ENCODE assay signal across 11 cellular contexts in the genomic region with DNA sequence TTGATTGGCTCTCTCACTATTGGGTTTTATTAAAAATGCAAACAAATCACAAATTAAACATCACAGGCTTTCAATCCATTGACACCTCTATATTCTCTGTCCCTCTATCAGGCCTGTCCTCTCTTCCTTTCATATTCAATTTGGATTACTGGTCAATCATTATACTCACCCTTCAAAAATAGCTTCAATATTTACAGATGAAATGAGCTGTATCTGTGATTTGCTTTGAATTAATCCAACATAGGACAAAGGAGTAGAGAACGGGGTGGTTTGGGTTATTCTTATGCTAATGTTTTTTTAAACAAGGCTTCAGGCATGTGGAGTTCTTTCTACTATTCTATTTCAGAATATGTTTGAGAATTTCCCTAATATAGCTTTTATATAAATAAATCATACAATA. TPM values are rescaled to one million over a fixed set of nuclear protein-coding genes. Genes with fewer than 3 reads are reported as not detected.
"Had no signal": no experiment of that assay in that cellular context is flagged by ENCODE, and none has a peak within 500 bp of the region (broad histone marks: within the 10 kb centered on the region; RNA-seq: fewer than 3 reads in every experiment).

No MANE protein-coding gene starts in this region.

- DNase-seq: IMR-90, KBM-7, KG1 had no signal

- H3K27ac ChIP-seq: HL-60, KMS-11 had no signal

- ATAC-seq: HepG2, K562 had no signal

- FAIRE-seq: HepG2, HTR-8/SVneo, K562 had no signal

- H3K4me3 Mint-ChIP-seq: IgD-negative memory B cell had no signal

- H3K4me3 ChIP-seq: K562 had no signal

- H3K27ac Mint-ChIP-seq: IgD-negative memory B cell had no signal

- H3K4me2 ChIP-seq: KMS-11 had no signal

- H3K36me3 Mint-ChIP-seq: IgD-negative memory B cell had no signal

RNA-seq across cellular contexts. Expression of a gene that starts 2.3 kb away (rescaled TPM):
- total RNA-seq: HepG2, HT-29, HT1080, IMR-90, K562 had no signal
- polyA plus RNA-seq: HepG2, IgD-negative memory B cell, IMR-90, K562 had no signal

RNA-seq across cellular contexts. Expression of a gene that starts 36.3 kb away (rescaled TPM):
- total RNA-seq: HepG2, HT-29, HT1080, IMR-90, K562 had no signal
- polyA plus RNA-seq: HepG2, IgD-negative memory B cell, IMR-90, K562 had no signal

RNA-seq across cellular contexts. Expression of a gene that starts 53.7 kb away (rescaled TPM):
- total RNA-seq: HepG2, HT-29, HT1080, IMR-90, K562 had no signal
- polyA plus RNA-seq: HepG2, IgD-negative memory B cell, IMR-90, K562 had no signal
